Comparison of ENCODE assay signal across 25 cellular contexts in the genomic region with DNA sequence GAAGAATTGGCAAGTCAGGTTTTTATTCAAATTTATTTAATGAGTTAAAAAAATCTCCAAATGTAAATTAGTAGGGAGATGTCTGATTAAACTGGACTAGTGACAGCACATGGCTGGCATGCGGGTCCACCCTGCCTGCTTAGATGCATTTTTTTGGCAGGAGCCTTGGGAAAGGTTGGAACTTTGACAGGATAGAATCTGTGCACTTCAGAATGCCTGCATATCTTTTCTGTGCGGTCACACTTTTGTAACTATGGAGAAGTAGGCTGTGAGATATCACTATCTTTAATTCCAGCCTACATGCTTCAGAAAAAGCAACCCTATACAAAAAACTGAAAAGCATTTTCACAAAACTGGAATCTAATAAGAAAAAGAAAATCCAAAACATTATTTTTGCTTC.
DNase-seq lines count a peak whose midpoint lies in the region; ATAC-seq and TF ChIP-seq lines count a peak whose summit lies in the region.
"Had no signal": no experiment of that assay in that cellular context is flagged by ENCODE, and none has a peak within 500 bp of the region (broad histone marks: within the 10 kb centered on the region; RNA-seq: fewer than 3 reads in every experiment).

No MANE protein-coding gene starts in this region.

- H3K36me3 ChIP-seq in trophoblast cell (ENCODE audit: control insufficient read depth in 1 of 2, insufficient read depth in 2 of 2, low read length in 2 of 2) = no peaks in the 10 kb centered on the region
- H3K36me3 ChIP-seq in CD4-positive, alpha-beta memory T cell (ENCODE audit: insufficient read depth, low read length) = no peaks in the 10 kb centered on the region
- H3K36me3 ChIP-seq: cardiac muscle cell, pancreas, Peyer's patch, SJSA1, tibial artery had no signal

- H3K36me3 Mint-ChIP-seq in CD4-positive, alpha-beta memory T cell = no peaks in the 10 kb centered on the region
- H3K36me3 Mint-ChIP-seq in activated CD4-positive, alpha-beta T cell treated with anti-CD3 and anti-CD28 coated beads for 36 hours (ENCODE audit: low read depth) = no peaks in the 10 kb centered on the region
- H3K36me3 Mint-ChIP-seq: CD4-positive, CD25-positive, alpha-beta regulatory T cell had no signal

- no peak overlapping the region for H2AK5ac ChIP-seq in trophoblast cell (ENCODE audit: low read length)

- H3K4me2 ChIP-seq in trophoblast cell (ENCODE audit: low read length) = no peak overlapping the region

- H3K27ac ChIP-seq in trophoblast cell (ENCODE audit: low read depth, low read length) = no peak overlapping the region
- H3K27ac ChIP-seq in CD4-positive, alpha-beta memory T cell (ENCODE audit: low read depth, low read length) = no peak overlapping the region
- H3K27ac ChIP-seq: cardiac muscle cell, epithelial cell of prostate, pancreas, Peyer's patch, SJSA1, tibial artery had no signal

- TF ChIP-seq CTCF in fibroblast of pulmonary artery (IDR thresholded peaks at IDR 0.05; ENCODE audit: low read length, missing control alignments) = no peak

- no peak overlapping the region for H2BK12ac ChIP-seq in trophoblast cell (ENCODE audit: low read length)

- no peak for ATAC-seq in HG02588 (IDR thresholded peaks at IDR 0.05; ENCODE audit: unreplicated experiment)
- no peak for ATAC-seq in activated CD4-positive, alpha-beta T cell treated with anti-CD3 and anti-CD28 coated beads for 36 hours
- no peak for ATAC-seq in HG03521 (IDR thresholded peaks at IDR 0.05; ENCODE audit: unreplicated experiment)
- ATAC-seq: activated CD8-positive, alpha-beta T cell treated with anti-CD3 and anti-CD28 coated beads, Interleukin-2, amount 10 ng/mL, durations not matched to agents 7 days and 5 days; pancreas; sciatic nerve; stimulated activated naive CD8-positive, alpha-beta T cell treated with anti-CD3 and anti-CD28 coated beads, Interleukin-15, Interleukin-2, amounts not matched to agents 100 U/mL and 50 U/mL, for 24 hours had no signal

- no peak overlapping the region for H3K9ac ChIP-seq in trophoblast cell (ENCODE audit: low read length)

- no peaks in the 10 kb centered on the region for H3K79me2 ChIP-seq in trophoblast cell (ENCODE audit: control insufficient read depth, insufficient read depth, low read length, poor library complexity)

- no peak overlapping the region for H3K4ac ChIP-seq in trophoblast cell (ENCODE audit: low read depth, low read length)

- no CpG with 5 or more reads among the region's 2 CpGs for WGBS in trophoblast cell (ENCODE audit: extremely low coverage, insufficient coverage, insufficient read length)

- no peaks in the 10 kb centered on the region for H3K79me1 ChIP-seq in trophoblast cell (ENCODE audit: low read length)

- POLR2A ChIA-PET in CD4-positive, alpha-beta memory T cell (lab: Charles Lee; ENCODE audit: partially characterized antibody) = no interaction called here
- POLR2A ChIA-PET in activated CD4-positive, alpha-beta T cell treated with anti-CD3 and anti-CD28 coated beads for 36 hours (lab: Charles Lee) = no interaction called here

- H3K18ac ChIP-seq in trophoblast cell (ENCODE audit: low read length) = no peak overlapping the region

- H4K12ac ChIP-seq in trophoblast cell (ENCODE audit: low read depth, low read length) = no peak overlapping the region

- H3K4me3 Mint-ChIP-seq in CD4-positive, alpha-beta memory T cell = no peak overlapping the region
- H3K4me3 Mint-ChIP-seq in activated CD4-positive, alpha-beta T cell treated with anti-CD3 and anti-CD28 coated beads for 36 hours = no peak overlapping the region
- H3K4me3 Mint-ChIP-seq: activated CD8-positive, alpha-beta T cell treated with anti-CD3 and anti-CD28 coated beads, Interleukin-2, amount 10 ng/mL, durations not matched to agents 7 days and 5 days; activated T-cell treated with anti-CD3 and anti-CD28 coated beads, Interleukin-2, amount 50 U/mL, for 24 hours; CD4-positive, CD25-positive, alpha-beta regulatory T cell; nephron progenitor cell had no signal

- no peak overlapping the region for H3K23ac ChIP-seq in trophoblast cell (ENCODE audit: low read length)

- no peak overlapping the region for H3K27ac Mint-ChIP-seq in CD4-positive, alpha-beta memory T cell
- H3K27ac Mint-ChIP-seq in activated CD4-positive, alpha-beta T cell treated with anti-CD3 and anti-CD28 coated beads for 36 hours = no peak overlapping the region
- H3K27ac Mint-ChIP-seq: activated CD8-positive, alpha-beta T cell treated with anti-CD3 and anti-CD28 coated beads, Interleukin-2, amount 10 ng/mL, durations not matched to agents 7 days and 5 days; activated T-cell treated with anti-CD3 and anti-CD28 coated beads, Interleukin-2, amount 50 U/mL, for 24 hours; CD4-positive, CD25-positive, alpha-beta regulatory T cell had no signal

- H3K27me3 ChIP-seq in trophoblast cell (ENCODE audit: insufficient read depth, low read length) = no peaks in the 10 kb centered on the region
- H3K27me3 ChIP-seq in CD4-positive, alpha-beta memory T cell (ENCODE audit: insufficient read depth, low read length) = no peaks in the 10 kb centered on the region
- H3K27me3 ChIP-seq: cardiac muscle cell, pancreas, Peyer's patch, SJSA1, tibial artery had no signal

- no peak overlapping the region for H4K91ac ChIP-seq in trophoblast cell (ENCODE audit: low read depth, low read length)

- H3K4me1 Mint-ChIP-seq in CD4-positive, alpha-beta memory T cell = no peaks in the 10 kb centered on the region
- no peaks in the 10 kb centered on the region for H3K4me1 Mint-ChIP-seq in activated CD4-positive, alpha-beta T cell treated with anti-CD3 and anti-CD28 coated beads for 36 hours
- H3K4me1 Mint-ChIP-seq: CD4-positive, CD25-positive, alpha-beta regulatory T cell; nephron progenitor cell had no signal

- DNase-seq in GM04504 (ENCODE audit: low read depth) (peak; percentile 25), anterior cingulate cortex (lab: John Stamatoyannopoulos, UW) (peak in 31 of 58 donors; percentile 1 to 65 (median 14)), fibroblast of pulmonary artery (ENCODE audit: low read depth) (peak; percentile 52), trophoblast cell (peak; percentile 55 to 74)
- DNase-seq in CD4-positive, alpha-beta memory T cell = no peak
- DNase-seq in activated CD4-positive, alpha-beta T cell treated with anti-CD3 and anti-CD28 coated beads for 36 hours = no peak
- DNase-seq: activated CD4-positive, CD25-positive, alpha-beta regulatory T cell treated with anti-CD3 and anti-CD28 coated beads, Interleukin-2, amount 50 U/mL, for 72 hours; activated CD8-positive, alpha-beta T cell treated with anti-CD3 and anti-CD28 coated beads, Interleukin-2, amount 10 ng/mL, durations not matched to agents 7 days and 5 days; activated T-cell treated with anti-CD3 and anti-CD28 coated beads, Interleukin-2, amount 50 U/mL, for 24 hours; CD4-positive, CD25-positive, alpha-beta regulatory T cell; NCI-H1436; NCI-H2107; NCI-H510A treated with DMSO at 0.1 percent for 48 hours; nephron progenitor cell; pancreas; Peyer's patch; stimulated activated naive CD8-positive, alpha-beta T cell treated with anti-CD3 and anti-CD28 coated beads, Interleukin-15, Interleukin-2, amounts not matched to agents 100 U/mL and 50 U/mL, for 24 hours; tibial artery had no signal

- CTCF ChIA-PET in CD4-positive, alpha-beta memory T cell (lab: Charles Lee; ENCODE audit: partially characterized antibody) = interaction anchor here (0.8 kb wide), 1 partner anchor 10 kb away, joined by 3 read pairs; no protein-coding TSS in a partner anchor
- CTCF ChIA-PET in activated CD4-positive, alpha-beta T cell treated with anti-CD3 and anti-CD28 coated beads for 36 hours (lab: Charles Lee) = interaction anchor here (0.7 kb wide), 1 partner anchor 134 kb away, joined by 3 read pairs; no protein-coding TSS in a partner anchor

- peaks cover 2 to 6% of the 10 kb centered on the region in 2 donors for H3K27me3 Mint-ChIP-seq in CD4-positive, alpha-beta memory T cell
- peaks cover 4% of the 10 kb centered on the region for H3K27me3 Mint-ChIP-seq in activated CD4-positive, alpha-beta T cell treated with anti-CD3 and anti-CD28 coated beads for 36 hours
- H3K27me3 Mint-ChIP-seq: CD4-positive, CD25-positive, alpha-beta regulatory T cell had no signal

- no peak overlapping the region for H2AFZ ChIP-seq in trophoblast cell (ENCODE audit: insufficient read depth, low read length, poor library complexity)

- H4K8ac ChIP-seq in trophoblast cell (ENCODE audit: low read depth, low read length) = no peak overlapping the region

- intact Hi-C loops in CD4-positive, alpha-beta memory T cell (cut with micrococcal nuclease) = no loop called here
- intact Hi-C loops in activated CD4-positive, alpha-beta T cell treated with anti-CD3 and anti-CD28 coated beads for 36 hours (cut with DNase I, micrococcal nuclease) = no loop called here

- H3K4me1 ChIP-seq in trophoblast cell (ENCODE audit: control insufficient read depth in 1 of 2, insufficient read depth in 2 of 2, low read length in 2 of 2) = no peaks in the 10 kb centered on the region
- no peaks in the 10 kb centered on the region for H3K4me1 ChIP-seq in CD4-positive, alpha-beta memory T cell (ENCODE audit: insufficient read depth, low read length)
- H3K4me1 ChIP-seq: pancreas, Peyer's patch, SJSA1, tibial artery had no signal

- peaks cover 0 to 11% (median 0%) of the 10 kb centered on the region in 8 donors for H3K9me3 Mint-ChIP-seq in CD4-positive, alpha-beta memory T cell
- no peaks in the 10 kb centered on the region for H3K9me3 Mint-ChIP-seq in activated CD4-positive, alpha-beta T cell treated with anti-CD3 and anti-CD28 coated beads for 36 hours (ENCODE audit: low read depth)
- H3K9me3 Mint-ChIP-seq: activated T-cell treated with anti-CD3 and anti-CD28 coated beads, Interleukin-2, amount 50 U/mL, for 24 hours; nephron progenitor cell had no signal

- H3K4me3 ChIP-seq in fibroblast of pulmonary artery (replicated peaks; ENCODE audit: low read depth, low read length) (no peak overlapping the region), trophoblast cell (ENCODE audit: low read depth, low read length) (no peak overlapping the region)
- no peak overlapping the region for H3K4me3 ChIP-seq in CD4-positive, alpha-beta memory T cell (ENCODE audit: low read length in 2 of 2)
- H3K4me3 ChIP-seq: cardiac muscle cell, lung, pancreas, Peyer's patch, SJSA1, tibial artery had no signal

- no peak overlapping the region for H3K14ac ChIP-seq in trophoblast cell (ENCODE audit: low read length)

- H3K9me3 ChIP-seq in trophoblast cell (ENCODE audit: insufficient read depth, low read depth, low read length) = no peaks in the 10 kb centered on the region
- H3K9me3 ChIP-seq in CD4-positive, alpha-beta memory T cell (ENCODE audit: control insufficient read depth in 1 of 2, low read length in 2 of 2) = no peaks in the 10 kb centered on the region
- H3K9me3 ChIP-seq: pancreas, Peyer's patch, SJSA1, tibial artery had no signal

- H2BK120ac ChIP-seq in trophoblast cell (ENCODE audit: insufficient read depth, low read length, poor library complexity) = no peak overlapping the region

- H2BK5ac ChIP-seq in trophoblast cell (ENCODE audit: low read depth, low read length, poor library complexity) = no peak overlapping the region

Comparison
In these comparisons a context has a peak if more than half of its experiments do, and no peak if none do; other contexts are left out.
1. DNase-seq: peak in GM04504 (single experiment), anterior cingulate cortex (31 of 58), fibroblast of pulmonary artery (single experiment) and trophoblast cell (2 of 2); none in CD4-positive, alpha-beta memory T cell (0 of 5) and activated CD4-positive, alpha-beta T cell treated with anti-CD3 and anti-CD28 coated beads for 36 hours (single experiment).